Comparison of ENCODE assay signal across 18 cellular contexts in the genomic region with DNA sequence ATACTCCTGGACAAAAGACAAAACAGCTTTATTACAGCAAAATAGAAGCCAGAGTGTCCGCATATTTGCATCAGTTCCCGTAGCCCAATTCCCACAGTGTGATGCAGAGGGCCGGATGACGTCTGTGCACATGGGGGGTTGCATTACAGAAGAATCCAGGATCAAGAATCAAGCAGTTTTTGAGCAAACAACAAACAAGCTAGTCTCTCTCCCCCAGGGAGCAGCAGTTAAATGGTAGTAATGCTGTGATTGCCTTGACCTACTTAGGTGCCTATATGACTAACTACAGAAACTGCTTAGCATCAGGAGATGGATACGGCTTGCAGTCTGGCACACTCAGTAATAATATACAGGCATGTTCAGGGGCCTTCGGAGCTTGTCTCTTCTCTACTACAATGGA. TPM values are rescaled to one million over a fixed set of nuclear protein-coding genes. Genes with fewer than 3 reads are reported as not detected.
DNase-seq lines count a peak whose midpoint lies in the region; ATAC-seq and TF ChIP-seq lines count a peak whose summit lies in the region.
"Had no signal": no experiment of that assay in that cellular context is flagged by ENCODE, and none has a peak within 500 bp of the region (broad histone marks: within the 10 kb centered on the region; RNA-seq: fewer than 3 reads in every experiment).

No MANE protein-coding gene starts in this region.

- H3K4me2 ChIP-seq in IMR-90 (ENCODE audit: low read depth, low read length) = no peak overlapping the region

- H3K9ac ChIP-seq in IMR-90 (ENCODE audit: low read depth, low read length) = no peak overlapping the region

- TF ChIP-seq POLR2A in IMR-90 (IDR thresholded peaks at IDR 0.05; ENCODE audit: low read depth, low read length) = no peak

- no peak overlapping the region for H4K5ac ChIP-seq in IMR-90 (ENCODE audit: low read depth, low read length)

- H2BK120ac ChIP-seq in IMR-90 (ENCODE audit: low read depth, low read length) = no peak overlapping the region

- no peaks in the 10 kb centered on the region for H3K27me3 ChIP-seq in IMR-90 (ENCODE audit: control insufficient read depth, insufficient read depth, low read length)
- no peaks in the 10 kb centered on the region for H3K27me3 ChIP-seq in CD8-positive, alpha-beta memory T cell (ENCODE audit: insufficient read depth, low read length, poor library complexity, severe bottlenecking)
- H3K27me3 ChIP-seq: vagina had no signal

- no peaks in the 10 kb centered on the region for H3K4me1 ChIP-seq in IMR-90 (ENCODE audit: control insufficient read depth, insufficient read depth, low read length)
- H3K4me1 ChIP-seq in CD8-positive, alpha-beta memory T cell (ENCODE audit: insufficient read depth, low read length) = peaks cover 4% of the 10 kb centered on the region

- no peaks in the 10 kb centered on the region for H3K36me3 ChIP-seq in IMR-90 (ENCODE audit: control insufficient read depth, insufficient read depth, low read length)
- no peaks in the 10 kb centered on the region for H3K36me3 ChIP-seq in CD8-positive, alpha-beta memory T cell (ENCODE audit: insufficient read depth, low read length)
- H3K36me3 ChIP-seq: vagina had no signal

- 83% methylated on average over 1 of the region's 6 CpGs; no CpG with 5 or more reads in 1 of the 2 experiments for WGBS in IMR-90 (ENCODE audit: extremely low coverage in 2 of 2, insufficient read length in 1 of 2), 2 experiments

- no peak overlapping the region for H2BK5ac ChIP-seq in IMR-90 (ENCODE audit: low read depth, low read length, poor library complexity, severe bottlenecking)

- H3K27me3 Mint-ChIP-seq in CD8-positive, alpha-beta memory T cell = peaks cover 0 to 2% of the 10 kb centered on the region in 2 donors

- H3K14ac ChIP-seq in IMR-90 (replicated peaks; ENCODE audit: low read depth, low read length) = no peak overlapping the region

- H3K79me1 ChIP-seq in IMR-90 (ENCODE audit: low read depth in 1 of 2, low read length in 2 of 2) = peaks cover 0 to 2% of the 10 kb centered on the region in 2 experiments; a peak in 2 of 4 replicates

- H2AFZ ChIP-seq in IMR-90 (replicated peaks; ENCODE audit: low read length, poor library complexity) = no peak overlapping the region

- no peak overlapping the region for H2AK5ac ChIP-seq in IMR-90 (ENCODE audit: low read depth, low read length)

- peaks cover 0 to 2% (median under 1%) of the 10 kb centered on the region in 3 donors for H3K36me3 Mint-ChIP-seq in CD8-positive, alpha-beta memory T cell

- H3K4me3 ChIP-seq in AG04449 (ENCODE audit: low read depth, low read length) (no peak overlapping the region), IMR-90 (ENCODE audit: insufficient read depth, low read depth, low read length) (no peak overlapping the region), cardiac fibroblast (replicated peaks in 1 of 2; ENCODE audit: low read depth in 2 of 2, low read length in 2 of 2) (no peak overlapping the region)
- no peak overlapping the region for H3K4me3 ChIP-seq in CD8-positive, alpha-beta memory T cell (ENCODE audit: low read length)
- H3K4me3 ChIP-seq: vagina had no signal

- no peaks in the 10 kb centered on the region for H3K9me3 ChIP-seq in IMR-90 (ENCODE audit: control insufficient read depth, insufficient read depth, low read length)
- H3K9me3 ChIP-seq in CD8-positive, alpha-beta memory T cell (ENCODE audit: low read length) = no peaks in the 10 kb centered on the region
- H3K9me3 ChIP-seq: vagina had no signal

- H3K4ac ChIP-seq in IMR-90 (ENCODE audit: low read depth, low read length) = no peak overlapping the region

- H4K8ac ChIP-seq in IMR-90 (ENCODE audit: low read depth in 2 of 2, low read length in 2 of 2) = no peak overlapping the region

- H2BK20ac ChIP-seq in IMR-90 (ENCODE audit: low read depth, low read length) = no peak overlapping the region

- dilution Hi-C loops in IMR-90 (cut with HindIII; ENCODE audit: low sequenced_read_pairs, unreplicated experiment) = no loop called here

- H3K9me3 Mint-ChIP-seq in CD8-positive, alpha-beta memory T cell = no peaks in the 10 kb centered on the region

- H3K4me1 Mint-ChIP-seq in CD8-positive, alpha-beta memory T cell = peaks cover 12 to 23% (median 20%) of the 10 kb centered on the region in 3 donors

- H3K27ac ChIP-seq in IMR-90 (ENCODE audit: insufficient read depth, low read length) = no peak overlapping the region
- no peak overlapping the region for H3K27ac ChIP-seq in CD8-positive, alpha-beta memory T cell (ENCODE audit: low read depth, low read length)
- H3K27ac ChIP-seq: C4-2B, RWPE1, vagina had no signal

- H2AK9ac ChIP-seq in IMR-90 (replicated peaks; ENCODE audit: low read depth, low read length, poor library complexity) = no peak overlapping the region

- in situ Hi-C loops in IMR-90 (cut with MboI; ENCODE audit: low sequenced_read_pairs) = no loop called here

- POLR2A ChIA-PET in AG04449 (lab: Yijun Ruan, JAX) = no interaction called here
- POLR2A ChIA-PET in IMR-90 (lab: Charles Lee; ENCODE audit: unreplicated experiment) = no interaction called here
- POLR2A ChIA-PET in CD8-positive, alpha-beta memory T cell (lab: Charles Lee) = no interaction called here

- CTCF ChIA-PET in AG04449 (lab: Yijun Ruan, JAX) (no interaction called here), IMR-90 (lab: Yijun Ruan, JAX) (no interaction called here)
- CTCF ChIA-PET in CD8-positive, alpha-beta memory T cell (lab: Charles Lee) = no interaction called here

- H3K9me1 ChIP-seq in IMR-90 (ENCODE audit: insufficient read depth, low read length) = no peaks in the 10 kb centered on the region

- BruUV-seq in IMR-90 (replicated peaks; lab: Mats Ljungman, UMichigan) = no TSS peak

- no peak overlapping the region for H2BK15ac ChIP-seq in IMR-90 (ENCODE audit: low read depth, low read length)

- TF ChIP-seq CTCF in AG04449 (IDR thresholded peaks at IDR 0.05; ENCODE audit: insufficient read depth, low read length, missing control alignments) = no peak
- TF ChIP-seq CTCF in IMR-90 (conservative IDR thresholded peaks at IDR 0.05; ENCODE audit: low read depth, low read length) = no peak
- no peak for TF ChIP-seq CTCF in cardiac fibroblast (IDR thresholded peaks at IDR 0.05; ENCODE audit: low read depth, low read length)

- H4K20me1 ChIP-seq in IMR-90 (ENCODE audit: insufficient read depth, low read length) = no peaks in the 10 kb centered on the region

- no peak overlapping the region for H3K18ac ChIP-seq in IMR-90 (ENCODE audit: low read depth, low read length)

- DNase-seq in AG04449 (ENCODE audit: low read depth, low spot score) (peak; percentile 29), IMR-90 (peak; percentile 24), cardiac fibroblast (ENCODE audit: low read depth in 2 of 2) (peak; percentile 55), iris pigment epithelial cell (ENCODE audit: low read depth) (peak; percentile 52), NCI-H1417 treated with DMSO at 0.1 percent for 48 hours (lab: John Stamatoyannopoulos, UW) (no peak), NCI-H1105 treated with DMSO at 0.1 percent for 48 hours (lab: John Stamatoyannopoulos, UW) (no peak)
- no peak for DNase-seq in CD8-positive, alpha-beta memory T cell
- DNase-seq: activated CD4-positive, alpha-beta T cell treated with anti-CD3 and anti-CD28 coated beads for 1 hour; activated naive CD4-positive, alpha-beta T cell treated with anti-CD3 and anti-CD28 coated beads, Interleukin-2, amount 50 U/mL, for 16 hours; activated T-cell treated with anti-CD3 and anti-CD28 coated beads, Interleukin-2, amount 50 U/mL, for 48 hours; Karpas-422; NCI-H2081; NCI-H510A treated with DMSO at 0.1 percent for 48 hours; stimulated activated CD4-positive, alpha-beta T cell treated with anti-CD3 and anti-CD28 coated beads, Interleukin-12 subunit alpha, Interleukin-12 subunit beta, amount 100 ng/mL, for 4 hours had no signal

- intact Hi-C loops in IMR-90 (cut with micrococcal nuclease) = loop anchor here (10.0 kb wide), 1 partner anchor 189 kb away; no protein-coding TSS in a partner anchor

- no peak overlapping the region for H3K27ac Mint-ChIP-seq in CD8-positive, alpha-beta memory T cell

- no peak overlapping the region for H3K23ac ChIP-seq in IMR-90 (ENCODE audit: low read depth, low read length)

- no peak overlapping the region for H3K56ac ChIP-seq in IMR-90 (ENCODE audit: extremely low read depth, insufficient read depth, low read length)

- ATAC-seq in IMR-90 (ENCODE audit: low read depth) (no peak), GM19035 (IDR thresholded peaks at IDR 0.05; ENCODE audit: unreplicated experiment) (no peak)

- no peak overlapping the region for H4K91ac ChIP-seq in IMR-90 (ENCODE audit: insufficient read depth, low read depth, low read length)

- TF ChIP-seq RAD21 in IMR-90 (IDR thresholded peaks at IDR 0.05; ENCODE audit: low read length) = no peak

- peak overlapping the region in 1 of 7 donors; percentile 56 for H3K4me3 Mint-ChIP-seq in CD8-positive, alpha-beta memory T cell

TF ChIP-seq in IMR-90, 13 proteins besides CTCF, POLR2A, EP300 and RAD21 (continues in another document):
- no peak for TF ChIP-seq BHLHE40 (IDR thresholded peaks at IDR 0.05; ENCODE audit: low read depth, low read length)
- TF ChIP-seq, protein P1, sequence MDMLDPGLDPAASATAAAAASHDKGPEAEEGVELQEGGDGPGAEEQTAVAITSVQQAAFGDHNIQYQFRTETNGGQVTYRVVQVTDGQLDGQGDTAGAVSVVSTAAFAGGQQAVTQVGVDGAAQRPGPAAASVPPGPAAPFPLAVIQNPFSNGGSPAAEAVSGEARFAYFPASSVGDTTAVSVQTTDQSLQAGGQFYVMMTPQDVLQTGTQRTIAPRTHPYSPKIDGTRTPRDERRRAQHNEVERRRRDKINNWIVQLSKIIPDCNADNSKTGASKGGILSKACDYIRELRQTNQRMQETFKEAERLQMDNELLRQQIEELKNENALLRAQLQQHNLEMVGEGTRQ (IDR thresholded peaks at IDR 0.05; ENCODE audit: low read depth, low read length) = no peak
- TF ChIP-seq MAFK (IDR thresholded peaks at IDR 0.05; ENCODE audit: low read depth, low read length) = no peak
- no peak for TF ChIP-seq NFE2L2 (IDR thresholded peaks at IDR 0.05; ENCODE audit: low read depth, low read length)
- no peak for TF ChIP-seq MXI1 (IDR thresholded peaks at IDR 0.05; ENCODE audit: borderline replicate concordance, low read depth, low read length)
- TF ChIP-seq, protein P2, sequence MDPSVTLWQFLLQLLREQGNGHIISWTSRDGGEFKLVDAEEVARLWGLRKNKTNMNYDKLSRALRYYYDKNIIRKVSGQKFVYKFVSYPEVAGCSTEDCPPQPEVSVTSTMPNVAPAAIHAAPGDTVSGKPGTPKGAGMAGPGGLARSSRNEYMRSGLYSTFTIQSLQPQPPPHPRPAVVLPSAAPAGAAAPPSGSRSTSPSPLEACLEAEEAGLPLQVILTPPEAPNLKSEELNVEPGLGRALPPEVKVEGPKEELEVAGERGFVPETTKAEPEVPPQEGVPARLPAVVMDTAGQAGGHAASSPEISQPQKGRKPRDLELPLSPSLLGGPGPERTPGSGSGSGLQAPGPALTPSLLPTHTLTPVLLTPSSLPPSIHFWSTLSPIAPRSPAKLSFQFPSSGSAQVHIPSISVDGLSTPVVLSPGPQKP (IDR thresholded peaks at IDR 0.05; ENCODE audit: borderline replicate concordance, low read depth, low read length) = no peak

RNA-seq across cellular contexts. Expression of a gene that starts 3.2 kb away (rescaled TPM):
- 1.6 and 2.5 TPM in 2 replicates for total RNA-seq in IMR-90 (2012; rRNA removed)
- 3.7 and 4.4 TPM in 2 replicates for polyA plus RNA-seq in IMR-90 (2012; rRNA removed)
- polyA plus RNA-seq in IMR-90 (2012; cell fraction: cytosol; rRNA removed) = 1.4 and 1.5 TPM in 2 replicates
- polyA plus RNA-seq in IMR-90 (2012; cell fraction: nucleus; rRNA removed; ENCODE audit: low replicate concordance) = 0.66 and 2.3 TPM in 2 replicates
- 10 to 100 TPM; 10.1 to 10.9 TPM for total RNA-seq in CD8-positive, alpha-beta memory T cell
- polyA plus RNA-seq in CD8-positive, alpha-beta memory T cell = 7.9 TPM

Comparison
In these comparisons a context has a peak if more than half of its experiments do, and no peak if none do; other contexts are left out.
1. DNase-seq: peak in AG04449 (single experiment), IMR-90 (single experiment), cardiac fibroblast (2 of 2) and iris pigment epithelial cell (single experiment); none in NCI-H1417 treated with DMSO at 0.1 percent for 48 hours (single experiment), NCI-H1105 treated with DMSO at 0.1 percent for 48 hours (single experiment) and CD8-positive, alpha-beta memory T cell (0 of 5).